Comparison of ENCODE assay signal across 15 cellular contexts in the genomic region with DNA sequence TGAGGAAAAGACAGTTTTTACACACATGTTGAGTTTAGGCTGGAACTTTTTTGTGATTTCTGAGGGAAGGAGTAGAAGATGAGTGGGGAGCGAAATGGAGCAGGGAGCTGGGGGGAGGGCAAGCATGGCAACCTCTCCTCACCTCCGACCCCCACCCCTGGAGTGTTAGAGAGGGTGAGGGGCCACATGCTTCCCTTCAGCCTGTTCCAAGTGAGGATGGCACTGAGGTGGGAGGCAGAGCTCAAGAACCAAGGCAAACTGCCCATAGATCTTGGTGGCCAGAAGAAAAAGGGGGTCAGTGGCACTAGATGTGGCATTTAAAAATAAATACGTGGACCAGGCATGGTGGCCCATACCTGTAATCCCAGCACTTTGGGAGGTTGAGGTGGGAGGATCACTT. TPM values are rescaled to one million over a fixed set of nuclear protein-coding genes. Genes with fewer than 3 reads are reported as not detected.
A peak's percentile ranks its signal among the peaks of the same experiment; 100 is the strongest.
DNase-seq lines count a peak whose midpoint lies in the region; FAIRE-seq and TF ChIP-seq lines count a peak whose summit lies in the region.
"Had no signal": no experiment of that assay in that cellular context is flagged by ENCODE, and none has a peak within 500 bp of the region (broad histone marks: within the 10 kb centered on the region; RNA-seq: fewer than 3 reads in every experiment).

No MANE protein-coding gene starts in this region.

- H4K8ac ChIP-seq in H1 (ENCODE audit: extremely low read depth, insufficient read depth, low read length) (no peak overlapping the region), trophoblast cell (ENCODE audit: low read depth, low read length) (no peak overlapping the region)

- H2AK5ac ChIP-seq in H1 (ENCODE audit: low read depth, low read length) (no peak overlapping the region; the same call in 1 of the 2 replicates), trophoblast cell (ENCODE audit: low read length) (no peak overlapping the region)

- H3K14ac ChIP-seq in H1 (ENCODE audit: insufficient read length) (no peak overlapping the region), trophoblast cell (ENCODE audit: low read length) (no peak overlapping the region)

- H3K18ac ChIP-seq in H1 (ENCODE audit: extremely low read depth, low read length): no peak overlapping the region
- H3K18ac ChIP-seq in trophoblast cell (ENCODE audit: low read length): no peak overlapping the region

- TF ChIP-seq CTCF in SU-DHL-6 (IDR thresholded peaks at IDR 0.05; ENCODE audit: insufficient read depth, low read length, poor library complexity, severe bottlenecking) (no peak), H1 (IDR thresholded peaks at IDR 0.05; ENCODE audit: control extremely low read depth in 1 of 3, insufficient read depth in 1 of 3, low read depth in 1 of 3, low read length in 3 of 3) (no peak), neural crest cell (conservative IDR thresholded peaks at IDR 0.05) (no peak)

- peaks cover 16% of the 10 kb centered on the region for H3K4me1 Mint-ChIP-seq in T-helper 2 cell treated with Interferon-gamma antibody and Interleukin-4, amounts not matched to agents 5 μg/mL and 100 μg/mL, for 36 hours (ENCODE audit: low read depth)
- peaks cover 35% of the 10 kb centered on the region for H3K4me1 Mint-ChIP-seq in neural crest cell

- peak overlapping the region; percentile 80 for H3K4me3 Mint-ChIP-seq in T-helper 2 cell treated with Interferon-gamma antibody and Interleukin-4, amounts not matched to agents 5 μg/mL and 100 μg/mL, for 36 hours
- H3K4me3 Mint-ChIP-seq in neural crest cell: no peak overlapping the region

- H3K56ac ChIP-seq in H1 (replicated peaks; ENCODE audit: insufficient read length, low read depth, low read length): no peak overlapping the region

- H4K12ac ChIP-seq in trophoblast cell (ENCODE audit: low read depth, low read length): no peak overlapping the region

- H3K9me2 ChIP-seq in SU-DHL-6 (replicated peaks; ENCODE audit: insufficient read depth, low read length): no peaks in the 10 kb centered on the region

- H3K23ac ChIP-seq in H1 (ENCODE audit: insufficient read length) (no peak overlapping the region), trophoblast cell (ENCODE audit: low read length) (no peak overlapping the region)

- H3K79me1 ChIP-seq in H1 (ENCODE audit: low read depth, low read length) (no peaks in the 10 kb centered on the region), trophoblast cell (ENCODE audit: low read length) (no peaks in the 10 kb centered on the region)

- no peak for DNase-seq in T-helper 2 cell treated with Interferon-gamma antibody and Interleukin-4, amounts not matched to agents 5 μg/mL and 100 μg/mL, for 36 hours (ENCODE audit: low spot score)
- no peak for DNase-seq in T-helper 2 cell
- no peak for DNase-seq in H1 (ENCODE audit: low read depth in 1 of 2, low spot score in 2 of 2)
- no peak for DNase-seq in neural crest cell (ENCODE audit: low read depth, low spot score)
- DNase-seq in KG1 (lab: John Stamatoyannopoulos, UW): no peak
- no peak for DNase-seq in A172 (ENCODE audit: low spot score)
- no peak for DNase-seq in trophoblast cell
- DNase-seq: left ventricle myocardium superior had no signal

- no peak overlapping the region for H3K27ac Mint-ChIP-seq in T-helper 2 cell treated with Interferon-gamma antibody and Interleukin-4, amounts not matched to agents 5 μg/mL and 100 μg/mL, for 36 hours
- H3K27ac Mint-ChIP-seq in neural crest cell (ENCODE audit: unreplicated experiment): peak overlapping the region; percentile 69

- H2BK120ac ChIP-seq in H1 (replicated peaks; ENCODE audit: low read depth, low read length): no peak overlapping the region
- no peak overlapping the region for H2BK120ac ChIP-seq in trophoblast cell (ENCODE audit: insufficient read depth, low read length, poor library complexity)

- H3K9me3 ChIP-seq in SU-DHL-6 (ENCODE audit: insufficient read depth, low read length): no peaks in the 10 kb centered on the region
- no peaks in the 10 kb centered on the region for H3K9me3 ChIP-seq in H1 (ENCODE audit: insufficient read depth in 2 of 2, low read depth in 1 of 2, low read length in 1 of 2)
- H3K9me3 ChIP-seq in trophoblast cell (ENCODE audit: insufficient read depth, low read depth, low read length): peaks cover 1% of the 10 kb centered on the region
- H3K9me3 ChIP-seq: gastroesophageal sphincter had no signal

- H3K23me2 ChIP-seq in H1 (ENCODE audit: low read depth, low read length): peaks cover 14% of the 10 kb centered on the region; the same call in 1 of the 2 replicates

- no peaks in the 10 kb centered on the region for H3K36me3 ChIP-seq in SU-DHL-6 (ENCODE audit: low read length)
- H3K36me3 ChIP-seq in H1 (ENCODE audit: control insufficient read depth in 2 of 4, insufficient read depth in 4 of 4, low read length in 3 of 4): no peaks in the 10 kb centered on the region
- no peaks in the 10 kb centered on the region for H3K36me3 ChIP-seq in trophoblast cell (ENCODE audit: control insufficient read depth in 1 of 2, insufficient read depth in 2 of 2, low read length in 2 of 2)
- H3K36me3 ChIP-seq: gastroesophageal sphincter had no signal

- H3K79me2 ChIP-seq in SU-DHL-6 (ENCODE audit: insufficient read depth, low read length) (no peaks in the 10 kb centered on the region), H1 (ENCODE audit: control insufficient read depth in 1 of 2, insufficient read depth in 2 of 2, low read length in 2 of 2) (no peaks in the 10 kb centered on the region), trophoblast cell (ENCODE audit: control insufficient read depth, insufficient read depth, low read length, poor library complexity) (no peaks in the 10 kb centered on the region)

- H2BK15ac ChIP-seq in H1 (ENCODE audit: low read length): no peak overlapping the region

- H3K4me1 ChIP-seq in H1 (replicated peaks in 1 of 4; ENCODE audit: control insufficient read depth in 3 of 4, insufficient read depth in 4 of 4, low read length in 3 of 4) (peaks cover 4 to 8% (median 7%) of the 10 kb centered on the region in 4 experiments), trophoblast cell (ENCODE audit: control insufficient read depth in 1 of 2, insufficient read depth in 2 of 2, low read length in 2 of 2) (peaks cover 10% of the 10 kb centered on the region in 2 experiments)

- H3K4me3 ChIP-seq in SU-DHL-6 (ENCODE audit: insufficient read depth, low read length, poor library complexity, severe bottlenecking): no peak overlapping the region
- peak overlapping the region; percentile 78 to 90 (median 82); a peak in 5 of 8 replicates for H3K4me3 ChIP-seq in H1 (ENCODE audit: extremely low read depth in 1 of 4, insufficient read depth in 2 of 4, low read depth in 3 of 4, low read length in 4 of 4)
- no peak overlapping the region for H3K4me3 ChIP-seq in trophoblast cell (ENCODE audit: low read depth, low read length)

- POLR2A ChIA-PET in H1 (lab: Charles Lee; ENCODE audit: partially characterized antibody): interaction anchor here (0.6 to 1.5 kb wide), 7 partner anchors 10 to 363 kb away, joined by 3 to 5 read pairs (median 4); a partner anchor contains a TSS

- no peak overlapping the region for H4K91ac ChIP-seq in H1 (replicated peaks; ENCODE audit: insufficient read length, low read length)
- no peak overlapping the region for H4K91ac ChIP-seq in trophoblast cell (ENCODE audit: low read depth, low read length)

- TF ChIP-seq POLR2A in H1 (IDR thresholded peaks at IDR 0.05; ENCODE audit: control extremely low read depth in 1 of 2, low read depth in 2 of 2, low read length in 2 of 2): no peak

- H2BK12ac ChIP-seq in H1 (ENCODE audit: low read depth, low read length) (no peak overlapping the region), trophoblast cell (ENCODE audit: low read length) (no peak overlapping the region)

- H3K27me3 ChIP-seq in SU-DHL-6 (ENCODE audit: low read length) (no peaks in the 10 kb centered on the region), H1 (replicated peaks in 1 of 4; ENCODE audit: control insufficient read depth in 3 of 4, extremely low read depth in 1 of 4, insufficient read depth in 3 of 4, low read length in 3 of 4) (peaks cover 11 to 32% (median 26%) of the 10 kb centered on the region in 4 experiments), trophoblast cell (ENCODE audit: insufficient read depth, low read length) (peaks cover 30% of the 10 kb centered on the region)

- H3K4me2 ChIP-seq in SU-DHL-6 (ENCODE audit: low read depth, low read length, poor library complexity, severe bottlenecking): peak overlapping the region; percentile 71
- H3K4me2 ChIP-seq in H1 (ENCODE audit: insufficient read depth in 1 of 2, low read depth in 2 of 2, low read length in 2 of 2): peak overlapping the region; percentile 75 to 89
- H3K4me2 ChIP-seq in trophoblast cell (ENCODE audit: low read length): no peak overlapping the region

- H2AFZ ChIP-seq in SU-DHL-6 (ENCODE audit: low read depth, low read length, severe bottlenecking) (no peak overlapping the region), H1 (ENCODE audit: low read length) (0 out of 2 replicates have a peak overlapping the region, but pooled peaks have one; percentile 89), trophoblast cell (ENCODE audit: insufficient read depth, low read length, poor library complexity) (no peak overlapping the region)

- H3K27me3 Mint-ChIP-seq in T-helper 2 cell treated with Interferon-gamma antibody and Interleukin-4, amounts not matched to agents 5 μg/mL and 100 μg/mL, for 36 hours (ENCODE audit: low read depth): peaks cover 19% of the 10 kb centered on the region
- H3K27me3 Mint-ChIP-seq in neural crest cell (ENCODE audit: low read depth): peaks cover 26% of the 10 kb centered on the region

- H4K5ac ChIP-seq in H1 (ENCODE audit: insufficient read length, low read depth, low read length): no peak overlapping the region

- H3K9ac ChIP-seq in SU-DHL-6 (ENCODE audit: low read length) (no peak overlapping the region), H1 (replicated peaks in 1 of 4; ENCODE audit: extremely low read depth in 1 of 4, low read depth in 3 of 4, low read length in 3 of 4) (no peak overlapping the region), trophoblast cell (ENCODE audit: low read length) (no peak overlapping the region)

- CTCF ChIA-PET in H1 (lab: Charles Lee; ENCODE audit: partially characterized antibody): interaction anchor here (1.2 kb wide), 1 partner anchor 104 kb away, joined by 3 read pairs; no protein-coding TSS in a partner anchor

- H2BK5ac ChIP-seq in H1 (ENCODE audit: low read depth, low read length) (no peak overlapping the region), trophoblast cell (ENCODE audit: low read depth, low read length, poor library complexity) (no peak overlapping the region)

- H3K27ac ChIP-seq in SU-DHL-6 (ENCODE audit: low read depth, low read length) (no peak overlapping the region), H1 (ENCODE audit: low read depth, low read length) (no peak overlapping the region), trophoblast cell (ENCODE audit: low read depth, low read length) (no peak overlapping the region)

- H4K20me1 ChIP-seq in SU-DHL-6 (ENCODE audit: low read depth, low read length) (no peaks in the 10 kb centered on the region), H1 (replicated peaks in 1 of 2; ENCODE audit: control insufficient read depth in 1 of 2, insufficient read depth in 2 of 2, low read length in 2 of 2) (peaks cover 0 to under 1% of the 10 kb centered on the region in 2 experiments)

- no peak for TF ChIP-seq RAD21 in H1 (IDR thresholded peaks at IDR 0.05 in 1 of 2, conservative IDR thresholded peaks at IDR 0.05 in 1 of 2; ENCODE audit: low read depth in 2 of 2, low read length in 2 of 2)

- H3K36me3 Mint-ChIP-seq in T-helper 2 cell treated with Interferon-gamma antibody and Interleukin-4, amounts not matched to agents 5 μg/mL and 100 μg/mL, for 36 hours (ENCODE audit: low read depth): no peaks in the 10 kb centered on the region
- H3K36me3 Mint-ChIP-seq in neural crest cell (ENCODE audit: low read depth): no peaks in the 10 kb centered on the region

- H2BK20ac ChIP-seq in H1 (ENCODE audit: low read length): no peak overlapping the region

- peaks cover 5% of the 10 kb centered on the region for H3F3A ChIP-seq in SU-DHL-6 (ENCODE audit: insufficient read depth)

- WGBS in H1 (ENCODE audit: extremely low coverage in 1 of 2, insufficient coverage in 1 of 2, insufficient read length in 1 of 2, insufficient replicate concordance in 2 of 2, low coverage in 1 of 2, low lambda C conversion rate in 2 of 2, missing lambda C conversion rate in 1 of 2), 2 experiments: 50% methylated on average over 3 of the region's 3 CpGs; no CpG with 5 or more reads in 1 of the 2 experiments
- WGBS in trophoblast cell (ENCODE audit: extremely low coverage, insufficient coverage, insufficient read length): no CpG with 5 or more reads among the region's 3 CpGs

- TF ChIP-seq EP300 in H1 (IDR thresholded peaks at IDR 0.05; ENCODE audit: borderline replicate concordance in 1 of 2, low read depth in 2 of 2, low read length in 2 of 2): no peak

- H3K9me3 Mint-ChIP-seq in T-helper 2 cell treated with Interferon-gamma antibody and Interleukin-4, amounts not matched to agents 5 μg/mL and 100 μg/mL, for 36 hours: no peaks in the 10 kb centered on the region
- H3K9me3 Mint-ChIP-seq in neural crest cell: no peaks in the 10 kb centered on the region
- H3K9me3 Mint-ChIP-seq: T-helper 1 cell treated with Interleukin-12 subunit alpha and Interleukin-12 subunit beta and Interleukin-4 antibody, amounts not matched to agents 30 μg/mL and 1 μg/mL, for 36 hours had no signal

- no peak overlapping the region for H3K4ac ChIP-seq in H1 (replicated peaks; ENCODE audit: insufficient read length, low read depth, low read length)
- H3K4ac ChIP-seq in trophoblast cell (ENCODE audit: low read depth, low read length): no peak overlapping the region

- no peak for FAIRE-seq in H1 (lab: Jason Lieb, UNC)
- FAIRE-seq: astrocyte had no signal

RNA-seq across cellular contexts. Expression of a gene that starts 4.8 kb away (rescaled TPM):
- 1.5 and 1.6 TPM in 2 replicates for total RNA-seq in H1 (2021; fragmentation: NEBNext Ultra II Directional; extraction: Animal tissue kit (Norgen Biotek cat#: 25700))
- polyA plus RNA-seq in H1 (2011; rRNA removed): 0.53 and 0.63 TPM in 2 replicates
- polyA plus RNA-seq in H1 (2011; cell fraction: cytosol; rRNA removed): 0.70 TPM
- 1.9 TPM for polyA plus RNA-seq in H1 (2011; cell fraction: nucleus; rRNA removed)
- polyA plus RNA-seq in H1 (2012, experiment 1 of 2): 0.68 to 1.1 TPM (median 0.97 TPM) in 4 replicates
- polyA plus RNA-seq in H1 (2012, experiment 2 of 2): 0.50 TPM
- 0.26 TPM for polyA plus RNA-seq in H1 (2013, experiment 1 of 2)
- polyA plus RNA-seq in H1 (2013, experiment 2 of 2): 0.22 TPM
- polyA minus RNA-seq in H1 (2011; rRNA and poly(A)+ RNA removed): 0.60 and 0.76 TPM in 2 replicates
- 0.66 TPM for polyA minus RNA-seq in H1 (2011; cell fraction: cytosol; rRNA and poly(A)+ RNA removed)
- polyA minus RNA-seq in H1 (2011; cell fraction: nucleus; rRNA and poly(A)+ RNA removed): 1.1 TPM
- 5.1 and 5.4 TPM in 2 replicates for total RNA-seq in neural crest cell
- not detected in 2 replicates for total RNA-seq in A172 (2014; rRNA removed; shearing (Covaris generic))
- 0.01 TPM in 2 replicates for polyA plus RNA-seq in trophoblast cell (2013)
- total RNA-seq: MCF 10A, omental fat pad, ureter had no signal

RNA-seq across cellular contexts. Expression of a gene that starts 18.8 kb away (rescaled TPM):
- total RNA-seq in H1 (2021; fragmentation: NEBNext Ultra II Directional; extraction: Animal tissue kit (Norgen Biotek cat#: 25700)): 33.9 and 37.2 TPM in 2 replicates
- polyA plus RNA-seq in H1 (2011; rRNA removed): 134 and 168 TPM in 2 replicates
- polyA plus RNA-seq in H1 (2011; cell fraction: cytosol; rRNA removed): 125 TPM
- 70.6 TPM for polyA plus RNA-seq in H1 (2011; cell fraction: nucleus; rRNA removed)
- polyA plus RNA-seq in H1 (2012, experiment 1 of 2): 48.8 to 75.5 TPM (median 71.2 TPM) in 4 replicates
- polyA plus RNA-seq in H1 (2012, experiment 2 of 2): 54.9 TPM
- 53.9 TPM for polyA plus RNA-seq in H1 (2013, experiment 1 of 2)
- 54.5 TPM for polyA plus RNA-seq in H1 (2013, experiment 2 of 2)
- polyA minus RNA-seq in H1 (2011; rRNA and poly(A)+ RNA removed): 7.8 and 8.3 TPM in 2 replicates
- 11.4 TPM for polyA minus RNA-seq in H1 (2011; cell fraction: cytosol; rRNA and poly(A)+ RNA removed)
- polyA minus RNA-seq in H1 (2011; cell fraction: nucleus; rRNA and poly(A)+ RNA removed): 24.6 TPM
- 50.3 and 55.1 TPM in 2 replicates for total RNA-seq in neural crest cell
- total RNA-seq in A172 (2014; rRNA removed; shearing (Covaris generic)): 120 and 173 TPM in 2 replicates
- 29.4 and 33.8 TPM in 2 replicates for polyA plus RNA-seq in trophoblast cell (2013)

RNA-seq across cellular contexts. Expression of a gene that starts 50.0 kb away (rescaled TPM):
- total RNA-seq in H1 (2021; fragmentation: NEBNext Ultra II Directional; extraction: Animal tissue kit (Norgen Biotek cat#: 25700)): not detected in 2 replicates
- not detected in 2 replicates for polyA plus RNA-seq in H1 (2011; rRNA removed)
- polyA plus RNA-seq in H1 (2011; cell fraction: cytosol; rRNA removed): not detected
- not detected for polyA plus RNA-seq in H1 (2011; cell fraction: nucleus; rRNA removed)
- 0.13 to 0.58 TPM (median 0.47 TPM) in 3 of 4 replicates, not detected in the other for polyA plus RNA-seq in H1 (2012, experiment 1 of 2)
- 0.22 TPM for polyA plus RNA-seq in H1 (2012, experiment 2 of 2)
- polyA plus RNA-seq in H1 (2013, experiment 1 of 2): not detected
- not detected for polyA plus RNA-seq in H1 (2013, experiment 2 of 2)
- polyA minus RNA-seq in H1 (2011; rRNA and poly(A)+ RNA removed): not detected in 2 replicates
- not detected for polyA minus RNA-seq in H1 (2011; cell fraction: cytosol; rRNA and poly(A)+ RNA removed)
- not detected for polyA minus RNA-seq in H1 (2011; cell fraction: nucleus; rRNA and poly(A)+ RNA removed)
- 0.37 TPM in 1 of 2 replicates, not detected in the other for total RNA-seq in neural crest cell
- not detected in 2 replicates for total RNA-seq in A172 (2014; rRNA removed; shearing (Covaris generic))
- polyA plus RNA-seq in trophoblast cell (2013): not detected in 2 replicates
- total RNA-seq: astrocyte, gastroesophageal sphincter, left ventricle myocardium superior, MCF 10A, omental fat pad, ureter had no signal

Comparison
In these comparisons a context has a peak if more than half of its experiments do, and no peak if none do; other contexts are left out.
1. H3K4me3 ChIP-seq: peak in H1 (4 of 4); none in SU-DHL-6 (single experiment) and trophoblast cell (single experiment).